1 cellular context compared by ENCODE assay signal in genomic region chr6:28981391-28981832, GRCh38.
TF ChIP-seq lines count a peak whose summit lies in the region.

No MANE protein-coding gene starts in this region.

TF ChIP-seq in IMR-90, 13 proteins besides CTCF, POLR2A, EP300 and RAD21 (continued from another document):
- TF ChIP-seq MAFK (IDR thresholded peaks at IDR 0.05; ENCODE audit: low read depth, low read length) (no peak), MAZ (IDR thresholded peaks at IDR 0.05; ENCODE audit: borderline replicate concordance, low read depth, low read length) (peak; percentile 7; the same call in 1 of the 2 replicates), ELK1 (IDR thresholded peaks at IDR 0.05; ENCODE audit: borderline replicate concordance, low read depth, low read length) (no peak), RCOR1 (IDR thresholded peaks at IDR 0.05; ENCODE audit: insufficient replicate concordance, low read length) (no peak), NFE2L2 (IDR thresholded peaks at IDR 0.05; ENCODE audit: low read depth, low read length) (no peak), FOS (IDR thresholded peaks at IDR 0.05; ENCODE audit: low read depth, low read length) (peak; percentile 50; the same call in 1 of the 2 replicates), RFX5 (IDR thresholded peaks at IDR 0.05; ENCODE audit: low read depth, low read length) (no peak), MXI1 (IDR thresholded peaks at IDR 0.05; ENCODE audit: borderline replicate concordance, low read depth, low read length) (no peak), CHD1 (IDR thresholded peaks at IDR 0.05; ENCODE audit: low read depth, low read length) (peak; percentile 35; the same call in 1 of the 2 replicates), BHLHE40 (IDR thresholded peaks at IDR 0.05; ENCODE audit: low read depth, low read length) (no peak), CEBPB (IDR thresholded peaks at IDR 0.05; ENCODE audit: low read depth, low read length) (peak; percentile 13; the same call in 1 of the 2 replicates), SMC3 (IDR thresholded peaks at IDR 0.05; ENCODE audit: low read depth, low read length) (no peak)
TF ChIP-seq in IMR-90: peak in this region for 4.
